10 cellular contexts compared by ENCODE assay signal in genomic region chr17:33521784-33522183, GRCh38.
DNase-seq lines count a peak whose midpoint lies in the region; ATAC-seq, FAIRE-seq and TF ChIP-seq lines count a peak whose summit lies in the region.
"Had no signal": no experiment of that assay in that cellular context is flagged by ENCODE, and none has a peak within 500 bp of the region (broad histone marks: within the 10 kb centered on the region; RNA-seq: fewer than 3 reads in every experiment).

No MANE protein-coding gene starts in this region.

- H3K36me3 ChIP-seq in K562 (ENCODE audit: control insufficient read depth, insufficient read depth, low read length) (no peaks in the 10 kb centered on the region), sigmoid colon (no peaks in the 10 kb centered on the region)
- H3K36me3 ChIP-seq: SJSA1 had no signal

- POLR2A ChIA-PET in K562 (lab: Yijun Ruan, JAX): interaction anchor here (0.6 to 0.7 kb wide), 2 partner anchors 111 to 427 kb away, joined by 3 read pairs; no protein-coding TSS in a partner anchor

- H3K9ac ChIP-seq in K562 (ENCODE audit: insufficient read depth in 1 of 2, low read depth in 2 of 2, low read length in 2 of 2): no peak overlapping the region

- ATAC-seq in K562: peak; percentile 84
- no peak for ATAC-seq in HG03378 (IDR thresholded peaks at IDR 0.05; ENCODE audit: unreplicated experiment)

- peak; percentile 1 for DNase-seq in NCI-H2227 (lab: John Stamatoyannopoulos, UW; ENCODE audit: unreplicated experiment)
- DNase-seq in NCI-H2227 treated with DMSO at 0.1 percent for 48 hours (lab: John Stamatoyannopoulos, UW): no peak
- DNase-seq in HK-2 (ENCODE audit: unreplicated experiment): peak; percentile 20
- peak; percentile 24 to 60 (median 32) for DNase-seq in K562 (ENCODE audit: extremely low read depth in 1 of 4, low spot score in 3 of 4)
- DNase-seq in sigmoid colon: no peak
- DNase-seq in NCI-H2171 treated with DMSO at 0.1 percent for 48 hours (lab: John Stamatoyannopoulos, UW): no peak

- CTCF ChIA-PET in K562 (lab: Yijun Ruan, JAX; ENCODE audit: low intra/inter-chr PET ratio): interaction anchor here (1.0 to 1.9 kb wide), 2 partner anchors 232 to 483 kb away, joined by 3 to 4 read pairs; no protein-coding TSS in a partner anchor

- H3K27ac Mint-ChIP-seq in nephron: no peak overlapping the region
- H3K27ac Mint-ChIP-seq: dendritic cell treated with granulocyte-macrophage colony-stimulating factor and Interleukin-4, amounts not matched to agents 40 ng/mL and 50 ng/mL, for 4 days had no signal

- in situ Hi-C loops in K562 (cut with MboI): no loop called here

- peaks cover 30% of the 10 kb centered on the region for H3K27me3 Mint-ChIP-seq in nephron (ENCODE audit: low read depth)

- peaks cover under 1% of the 10 kb centered on the region for H3K9me3 Mint-ChIP-seq in nephron
- H3K9me3 Mint-ChIP-seq: dendritic cell treated with granulocyte-macrophage colony-stimulating factor and Interleukin-4, amounts not matched to agents 40 ng/mL and 50 ng/mL, for 4 days had no signal

- TF ChIP-seq POLR2A in K562 (conservative IDR thresholded peaks at IDR 0.05) (no peak), sigmoid colon (IDR thresholded peaks at IDR 0.05) (no peak)

- H3K36me3 Mint-ChIP-seq in nephron (ENCODE audit: low read depth): no peaks in the 10 kb centered on the region

- no peak overlapping the region for H3K4me2 ChIP-seq in K562 (ENCODE audit: insufficient read depth, low read length)

- H3K4me1 Mint-ChIP-seq in nephron: peaks cover 21% of the 10 kb centered on the region

- peak in 1 of 2 experiments; percentile 62; a peak in 2 of 4 replicates for TF ChIP-seq RAD21 in K562 (CRISPR knock-in tag; conservative IDR thresholded peaks at IDR 0.05 in 1 of 2, IDR thresholded peaks at IDR 0.05 in 1 of 2)

- WGBS in K562 (ENCODE audit: insufficient coverage, low coverage, missing lambda C conversion rate): 3% methylated on average over 5 of the region's 5 CpGs
- 36 to 56% methylated on average over 5 of the region's 5 CpGs for WGBS in sigmoid colon, 2 donors

- H3K27ac ChIP-seq in K562 (ENCODE audit: extremely low read depth, low read depth, low read length) (no peak overlapping the region), sigmoid colon (no peak overlapping the region)
- H3K27ac ChIP-seq: SJSA1 had no signal

- FAIRE-seq in K562 (lab: Jason Lieb, UNC): no peak

- H3K27me3 ChIP-seq in K562 (ENCODE audit: control insufficient read depth in 2 of 2, insufficient read depth in 2 of 2, low read length in 2 of 2): peaks cover 0 to under 1% of the 10 kb centered on the region in 2 experiments; a peak in 1 of 5 replicates
- no peaks in the 10 kb centered on the region for H3K27me3 ChIP-seq in sigmoid colon
- H3K27me3 ChIP-seq: SJSA1 had no signal

- no TSS peak for BruUV-seq in K562 (replicated peaks; lab: Mats Ljungman, UMichigan)

- H3K4me3 ChIP-seq in K562 (no peak overlapping the region), sigmoid colon (no peak overlapping the region)
- H3K4me3 ChIP-seq: SJSA1 had no signal

- intact Hi-C loops in K562 (cut with micrococcal nuclease): loop anchor here (5.0 kb wide), 2 partner anchors 179 to 231 kb away; no protein-coding TSS in a partner anchor
- intact Hi-C loops in sigmoid colon (cut with DNase I): no loop called here

- no peak overlapping the region for H3K4me3 Mint-ChIP-seq in nephron
- H3K4me3 Mint-ChIP-seq: dendritic cell treated with granulocyte-macrophage colony-stimulating factor and Interleukin-4, amounts not matched to agents 40 ng/mL and 50 ng/mL, for 4 days had no signal

- no peaks in the 10 kb centered on the region for H3K9me1 ChIP-seq in K562 (ENCODE audit: control insufficient read depth, insufficient read depth, low read length)

- H2AFZ ChIP-seq in K562 (ENCODE audit: low read depth, low read length): no peak overlapping the region

- TF ChIP-seq CTCF in K562 (IDR thresholded peaks at IDR 0.05 in 2 of 3, conservative IDR thresholded peaks at IDR 0.05 in 1 of 3; ENCODE audit: insufficient read depth in 2 of 3, low read depth in 1 of 3, low read length in 3 of 3): peak; percentile 53 to 66 (median 53)
- peak; percentile 41 to 43 (median 42) for TF ChIP-seq CTCF in nephron (IDR thresholded peaks at IDR 0.05; ENCODE audit: unreplicated experiment in 3 of 3)
- TF ChIP-seq CTCF in sigmoid colon (IDR thresholded peaks at IDR 0.05): no peak

- 0 out of 5 replicates have a peak, but pooled peaks cover 0 to 5% of the 10 kb centered on the region in 2 experiments for H3K4me1 ChIP-seq in K562 (replicated peaks in 1 of 2; ENCODE audit: control insufficient read depth in 2 of 2, insufficient read depth in 2 of 2, low read length in 2 of 2)
- peaks cover 0 to 7% (median 0%) of the 10 kb centered on the region in 4 donors for H3K4me1 ChIP-seq in sigmoid colon

- H3K9me3 ChIP-seq in K562 (replicated peaks; ENCODE audit: control insufficient read depth, insufficient read depth, low read depth, low read length) (no peaks in the 10 kb centered on the region), sigmoid colon (no peaks in the 10 kb centered on the region)
- H3K9me3 ChIP-seq: SJSA1 had no signal

- H4K20me1 ChIP-seq in K562 (replicated peaks; ENCODE audit: control insufficient read depth, insufficient read depth, low read length): peaks cover 12% of the 10 kb centered on the region

- TF ChIP-seq EP300 in K562 (IDR thresholded peaks at IDR 0.05; ENCODE audit: low read length) (no peak), sigmoid colon (IDR thresholded peaks at IDR 0.05) (no peak)

- no peaks in the 10 kb centered on the region for H3K79me2 ChIP-seq in K562 (ENCODE audit: control insufficient read depth, insufficient read depth, low read length)

TF ChIP-seq in K562, 482 proteins besides CTCF, POLR2A, EP300 and RAD21:
- TF ChIP-seq NFRKB (IDR thresholded peaks at IDR 0.05; ENCODE audit: low read depth): no peak
- no peak for TF ChIP-seq HIVEP1 (CRISPR knock-in tag; IDR thresholded peaks at IDR 0.05)
- no peak for TF ChIP-seq POLR2B (IDR thresholded peaks at IDR 0.05; ENCODE audit: low read depth, partially characterized antibody)
- peak; percentile 8 for TF ChIP-seq CTCFL (IDR thresholded peaks at IDR 0.05; ENCODE audit: borderline replicate concordance, insufficient read depth, low read depth, low read length, poor library complexity, severe bottlenecking)

Comparison
In these comparisons a context has a peak if more than half of its experiments do, and no peak if none do; other contexts are left out.
1. DNase-seq: peak in NCI-H2227 (single experiment), HK-2 (single experiment) and K562 (4 of 4); none in NCI-H2227 treated with DMSO at 0.1 percent for 48 hours (single experiment), sigmoid colon (single experiment) and NCI-H2171 treated with DMSO at 0.1 percent for 48 hours (single experiment).
2. CTCF ChIP-seq: peak in K562 (3 of 3) and nephron (3 of 3); none in sigmoid colon (0 of 4).